8 cellular contexts compared by ENCODE assay signal in genomic region chr13:66359393-66359792, GRCh38.
"Had no signal": no experiment of that assay in that cellular context is flagged by ENCODE, and none has a peak within 500 bp of the region (broad histone marks: within the 10 kb centered on the region; RNA-seq: fewer than 3 reads in every experiment).

No MANE protein-coding gene starts in this region.

- H3K4me3 ChIP-seq: GM23248 had no signal

- ATAC-seq: HepG2 had no signal

- DNase-seq: GM23248, GOT3, H9, HCEC 1CT, HFFc6, KBM-7 had no signal

- H3K27ac ChIP-seq: GM23248, HL-60 had no signal

- H2AFZ ChIP-seq: GM23248 had no signal

- H3K9ac ChIP-seq: GM23248 had no signal
